Comparison of ENCODE assay signal across 1 cellular context in the genomic region with DNA sequence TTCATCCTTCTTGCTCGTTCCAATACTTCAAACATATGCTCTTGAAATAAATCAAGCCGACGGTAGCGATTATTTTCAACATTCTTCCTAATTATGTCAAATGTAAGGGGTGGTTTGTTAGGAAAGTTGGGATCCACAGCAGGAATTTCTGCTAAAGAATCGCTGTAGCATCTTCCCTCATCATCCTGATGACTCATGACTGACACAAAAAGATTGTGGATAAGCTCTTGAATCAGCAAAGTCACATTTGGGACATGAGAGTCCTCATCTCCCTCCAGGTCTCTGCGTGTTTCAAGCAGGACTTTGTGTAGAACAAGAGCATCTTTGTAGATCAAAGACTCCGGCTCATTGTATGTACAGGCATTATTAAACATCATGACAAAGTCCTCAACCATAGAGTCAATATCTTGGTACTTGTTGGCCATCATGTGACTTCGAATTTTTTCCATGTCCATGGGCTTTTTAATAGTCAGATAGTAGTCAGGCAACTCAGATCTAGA.
A peak's percentile ranks its signal among the peaks of the same experiment; 100 is the strongest.
TF ChIP-seq lines count a peak whose summit lies in the region.

No MANE protein-coding gene starts in this region.

TF ChIP-seq in K562, 482 proteins besides CTCF, POLR2A, EP300 and RAD21 (continued from another document):
- TF ChIP-seq, protein P1, sequence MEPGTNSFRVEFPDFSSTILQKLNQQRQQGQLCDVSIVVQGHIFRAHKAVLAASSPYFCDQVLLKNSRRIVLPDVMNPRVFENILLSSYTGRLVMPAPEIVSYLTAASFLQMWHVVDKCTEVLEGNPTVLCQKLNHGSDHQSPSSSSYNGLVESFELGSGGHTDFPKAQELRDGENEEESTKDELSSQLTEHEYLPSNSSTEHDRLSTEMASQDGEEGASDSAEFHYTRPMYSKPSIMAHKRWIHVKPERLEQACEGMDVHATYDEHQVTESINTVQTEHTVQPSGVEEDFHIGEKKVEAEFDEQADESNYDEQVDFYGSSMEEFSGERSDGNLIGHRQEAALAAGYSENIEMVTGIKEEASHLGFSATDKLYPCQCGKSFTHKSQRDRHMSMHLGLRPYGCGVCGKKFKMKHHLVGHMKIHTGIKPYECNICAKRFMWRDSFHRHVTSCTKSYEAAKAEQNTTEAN (CRISPR knock-in tag; IDR thresholded peaks at IDR 0.05), result no peak
- TF ChIP-seq, protein P2, sequence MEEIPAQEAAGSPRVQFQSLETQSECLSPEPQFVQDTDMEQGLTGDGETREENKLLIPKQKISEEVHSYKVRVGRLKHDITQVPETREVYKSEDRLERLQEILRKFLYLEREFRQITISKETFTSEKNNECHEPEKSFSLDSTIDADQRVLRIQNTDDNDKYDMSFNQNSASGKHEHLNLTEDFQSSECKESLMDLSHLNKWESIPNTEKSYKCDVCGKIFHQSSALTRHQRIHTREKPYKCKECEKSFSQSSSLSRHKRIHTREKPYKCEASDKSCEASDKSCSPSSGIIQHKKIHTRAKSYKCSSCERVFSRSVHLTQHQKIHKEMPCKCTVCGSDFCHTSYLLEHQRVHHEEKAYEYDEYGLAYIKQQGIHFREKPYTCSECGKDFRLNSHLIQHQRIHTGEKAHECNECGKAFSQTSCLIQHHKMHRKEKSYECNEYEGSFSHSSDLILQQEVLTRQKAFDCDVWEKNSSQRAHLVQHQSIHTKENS (CRISPR knock-in tag; IDR thresholded peaks at IDR 0.05), result no peak
- TF ChIP-seq, protein P3, sequence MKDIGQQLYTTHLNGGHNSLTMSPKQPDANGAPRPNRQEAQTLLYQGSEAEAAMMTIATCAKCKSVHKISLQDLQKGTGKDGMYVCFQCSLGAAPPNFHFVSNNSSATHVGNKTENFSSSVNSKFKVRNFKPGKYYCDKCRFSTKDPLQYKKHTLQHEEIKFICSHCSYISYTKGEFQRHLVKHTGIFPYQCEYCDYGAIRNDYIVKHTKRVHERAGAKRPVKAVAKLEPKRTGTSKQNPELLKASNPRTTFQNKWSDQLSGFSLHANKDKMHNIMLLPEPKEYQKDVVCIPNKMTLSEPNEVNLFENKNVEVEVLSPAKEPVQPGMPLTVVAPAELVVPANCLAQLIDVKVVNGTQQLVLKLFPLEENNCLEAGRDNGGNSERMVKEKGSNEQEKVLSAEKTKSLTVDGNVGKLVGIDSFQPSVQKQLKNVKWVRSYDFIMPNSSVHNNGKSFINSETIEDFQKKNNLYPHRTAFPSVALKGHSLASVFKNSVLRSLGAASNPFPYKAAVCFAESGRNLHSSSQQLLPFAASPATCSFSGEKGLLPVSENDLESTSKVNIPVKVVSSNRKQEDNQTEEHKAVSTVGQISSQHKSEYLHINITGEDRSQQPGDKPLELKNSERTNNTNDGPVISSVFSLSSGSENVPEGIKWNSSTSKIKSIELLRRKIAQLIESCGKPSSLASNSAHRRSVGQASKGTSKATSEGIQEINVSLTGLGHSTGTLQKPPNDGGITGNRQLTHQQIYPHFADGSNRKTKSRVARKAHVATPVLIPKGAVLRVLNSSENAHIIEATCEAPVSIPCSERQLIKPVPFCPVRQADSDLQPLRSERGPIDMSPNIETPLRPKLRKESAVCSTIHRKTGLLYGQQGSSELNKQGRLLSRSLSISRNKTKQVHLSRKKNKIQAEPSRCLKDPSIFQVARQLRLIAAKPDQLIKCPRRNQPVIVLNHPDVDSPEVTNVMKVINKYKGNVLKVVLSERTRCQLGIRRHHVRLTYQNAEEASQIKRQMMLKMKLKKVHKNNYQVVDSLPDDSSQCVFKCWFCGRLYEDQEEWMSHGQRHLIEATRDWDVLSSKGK (CRISPR knock-in tag; IDR thresholded peaks at IDR 0.05), result no peak
- TF ChIP-seq FOXJ2 (tag; IDR thresholded peaks at IDR 0.05), result no peak
- TF ChIP-seq ELF4 (CRISPR knock-in tag; IDR thresholded peaks at IDR 0.05), result no peak
- TF ChIP-seq FOSL1 (tag; conservative IDR thresholded peaks at IDR 0.05), result peak; percentile 88
- TF ChIP-seq, protein P4, sequence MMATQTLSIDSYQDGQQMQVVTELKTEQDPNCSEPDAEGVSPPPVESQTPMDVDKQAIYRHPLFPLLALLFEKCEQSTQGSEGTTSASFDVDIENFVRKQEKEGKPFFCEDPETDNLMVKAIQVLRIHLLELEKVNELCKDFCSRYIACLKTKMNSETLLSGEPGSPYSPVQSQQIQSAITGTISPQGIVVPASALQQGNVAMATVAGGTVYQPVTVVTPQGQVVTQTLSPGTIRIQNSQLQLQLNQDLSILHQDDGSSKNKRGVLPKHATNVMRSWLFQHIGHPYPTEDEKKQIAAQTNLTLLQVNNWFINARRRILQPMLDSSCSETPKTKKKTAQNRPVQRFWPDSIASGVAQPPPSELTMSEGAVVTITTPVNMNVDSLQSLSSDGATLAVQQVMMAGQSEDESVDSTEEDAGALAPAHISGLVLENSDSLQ (IDR thresholded peaks at IDR 0.05), result peak; percentile 65
- no peak for TF ChIP-seq DPF2 (IDR thresholded peaks at IDR 0.05)
- peak; percentile 30; the same call in 1 of the 2 replicates for TF ChIP-seq MAFK (IDR thresholded peaks at IDR 0.05; ENCODE audit: low read length)
- TF ChIP-seq NFE2 (IDR thresholded peaks at IDR 0.05; ENCODE audit: low read depth), result peak; percentile 18; the same call in 1 of the 2 replicates
- TF ChIP-seq MXI1 (IDR thresholded peaks at IDR 0.05; ENCODE audit: low read depth, low read length), result no peak
- no peak for TF ChIP-seq FOS (IDR thresholded peaks at IDR 0.05; ENCODE audit: extremely low read depth, insufficient read length)
- TF ChIP-seq NBN (IDR thresholded peaks at IDR 0.05; ENCODE audit: low read depth), result no peak
